ENCODE assay signal across 24 cellular contexts in genomic region chr6:140156131-140156530, GRCh38.
"Had no signal": no experiment of that assay in that cellular context is flagged by ENCODE, and none has a peak within 500 bp of the region (broad histone marks: within the 10 kb centered on the region; RNA-seq: fewer than 3 reads in every experiment).

No MANE protein-coding gene starts in this region.

- H3K36me3 ChIP-seq: esophagus squamous epithelium, left lung, prostate gland, right atrium auricular region, tibial artery, upper lobe of left lung had no signal

- H3K27ac Mint-ChIP-seq: effector memory CD8-positive, alpha-beta T cell; naive thymus-derived CD4-positive, alpha-beta T cell; nephron progenitor cell; stimulated activated memory B cell treated with anti-CD40 and anti-IgM and Interleukin-4, amounts not matched to agents 10 μg/mL and 1 μg/mL and 100 μg/mL, for 72 hours had no signal

- H3K4me1 ChIP-seq: esophagus squamous epithelium, left lung, prostate gland, right atrium auricular region, testis, tibial artery, upper lobe of left lung had no signal

- DNase-seq: cortex of kidney; effector memory CD8-positive, alpha-beta T cell; erythroblast; esophagus squamous epithelium; head of caudate nucleus; kidney; left cardiac atrium; left lung; mesendoderm; midbrain; naive thymus-derived CD4-positive, alpha-beta T cell; nephron progenitor cell; nucleus accumbens; stimulated activated CD4-positive, alpha-beta T cell treated with anti-CD3 and anti-CD28 coated beads, Interleukin-2, amount 100 ng/mL, for 24 hours; stimulated activated CD4-positive, alpha-beta T cell treated with anti-CD3 and anti-CD28 coated beads, Interleukin-4, amount 100 ng/mL, for 24 hours; stimulated activated naive CD8-positive, alpha-beta T cell treated with anti-CD3 and anti-CD28 coated beads, Interleukin-15, Interleukin-2, amounts not matched to agents 100 U/mL and 50 U/mL, for 24 hours; substantia nigra; testis; tibial artery; upper lobe of left lung had no signal

- H3K36me3 Mint-ChIP-seq: naive thymus-derived CD4-positive, alpha-beta T cell; stimulated activated memory B cell treated with anti-CD40 and anti-IgM and Interleukin-4, amounts not matched to agents 10 μg/mL and 1 μg/mL and 100 μg/mL, for 72 hours had no signal

- H3K9me3 Mint-ChIP-seq: effector memory CD8-positive, alpha-beta T cell; stimulated activated memory B cell treated with anti-CD40 and anti-IgM and Interleukin-4, amounts not matched to agents 10 μg/mL and 1 μg/mL and 100 μg/mL, for 72 hours had no signal

- ATAC-seq: effector memory CD8-positive, alpha-beta T cell; left cardiac atrium; left lung; naive thymus-derived CD4-positive, alpha-beta T cell; sciatic nerve; stimulated activated memory B cell treated with anti-CD40 and anti-IgM and Interleukin-4, amounts not matched to agents 10 μg/mL and 1 μg/mL and 100 μg/mL, for 72 hours; stimulated activated naive CD8-positive, alpha-beta T cell treated with anti-CD3 and anti-CD28 coated beads, Interleukin-15, Interleukin-2, amounts not matched to agents 100 U/mL and 50 U/mL, for 24 hours had no signal

- H3K4me1 Mint-ChIP-seq: naive thymus-derived CD4-positive, alpha-beta T cell; nephron progenitor cell; stimulated activated memory B cell treated with anti-CD40 and anti-IgM and Interleukin-4, amounts not matched to agents 10 μg/mL and 1 μg/mL and 100 μg/mL, for 72 hours had no signal

- H3K4me3 ChIP-seq: esophagus squamous epithelium, left lung, prostate gland, right atrium auricular region, testis, tibial artery, upper lobe of left lung had no signal

- H3K27me3 ChIP-seq: esophagus squamous epithelium, left lung, right atrium auricular region, testis, tibial artery, upper lobe of left lung had no signal

- H3K9me3 ChIP-seq: esophagus squamous epithelium, prostate gland, testis, tibial artery, upper lobe of left lung had no signal

- H3K27ac ChIP-seq: esophagus squamous epithelium, left lung, prostate gland, right atrium auricular region, testis, tibial artery, upper lobe of left lung had no signal

- H3K27me3 Mint-ChIP-seq: effector memory CD8-positive, alpha-beta T cell; stimulated activated memory B cell treated with anti-CD40 and anti-IgM and Interleukin-4, amounts not matched to agents 10 μg/mL and 1 μg/mL and 100 μg/mL, for 72 hours had no signal

- H3K4me3 Mint-ChIP-seq: effector memory CD8-positive, alpha-beta T cell; naive thymus-derived CD4-positive, alpha-beta T cell; nephron progenitor cell; stimulated activated memory B cell treated with anti-CD40 and anti-IgM and Interleukin-4, amounts not matched to agents 10 μg/mL and 1 μg/mL and 100 μg/mL, for 72 hours had no signal
